ENCODE assay signal across 8 cellular contexts in the genomic region with DNA sequence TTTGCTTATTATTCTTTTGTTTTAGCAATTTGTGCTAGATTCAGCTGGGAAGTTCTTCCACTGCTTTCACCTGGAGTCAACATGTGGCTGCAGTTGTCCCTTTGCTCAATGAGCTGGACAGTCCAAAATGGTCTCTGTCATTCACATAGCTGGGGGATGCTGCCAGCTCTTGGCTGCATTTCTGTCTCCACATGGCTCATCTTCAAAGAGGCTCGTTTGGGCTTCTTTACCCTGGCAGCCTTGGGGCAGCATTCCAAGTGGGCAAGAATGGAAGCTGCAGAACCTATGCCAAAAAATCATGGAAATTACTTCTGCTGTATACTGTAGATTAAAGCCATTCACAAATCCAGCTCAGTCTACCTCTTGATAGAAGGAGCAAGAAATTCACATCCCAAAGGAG.
"Had no signal": no experiment of that assay in that cellular context is flagged by ENCODE, and none has a peak within 500 bp of the region (broad histone marks: within the 10 kb centered on the region; RNA-seq: fewer than 3 reads in every experiment).

No MANE protein-coding gene starts in this region.

- DNase-seq: GM23248, GOT3, H7, HFFc6, IMR-90 had no signal

- H3K4me1 ChIP-seq: HAP-1 had no signal

- H3K27ac ChIP-seq: GM23248 had no signal

- H3K4me3 ChIP-seq: GM23248, HAP-1, K562 had no signal

- H3K36me3 ChIP-seq: HAP-1 had no signal

- ATAC-seq: HCT116, K562 had no signal
